ENCODE assay signal across 20 cellular contexts in genomic region chr3:14468621-14468981, GRCh38.
"Had no signal": no experiment of that assay in that cellular context is flagged by ENCODE, and none has a peak within 500 bp of the region (broad histone marks: within the 10 kb centered on the region; RNA-seq: fewer than 3 reads in every experiment).

No MANE protein-coding gene starts in this region.

- H3K4me3 Mint-ChIP-seq: activated CD4-positive, alpha-beta memory T cell treated with anti-CD3 and anti-CD28 coated beads for 36 hours; activated CD4-positive, alpha-beta T cell treated with anti-CD3 and anti-CD28 coated beads for 36 hours; activated CD4-positive, alpha-beta T cell treated with anti-CD3 and anti-CD28 coated beads, Interleukin-2, amount 10 ng/mL, durations not matched to agents 24 days and 14 days; activated CD8-positive, alpha-beta memory T cell treated with anti-CD3 and anti-CD28 coated beads, Interleukin-2, amount 10 ng/mL, durations not matched to agents 7 days and 5 days; activated CD8-positive, alpha-beta T cell treated with anti-CD3 and anti-CD28 coated beads, Interleukin-2, amount 10 ng/mL, durations not matched to agents 7 days and 5 days; activated naive CD4-positive, alpha-beta T cell treated with anti-CD3 and anti-CD28 coated beads, Interleukin-2, amount 10 ng/mL, durations not matched to agents 7 days and 5 days; activated naive CD8-positive, alpha-beta T cell treated with anti-CD3 and anti-CD28 coated beads, Interleukin-2, amount 10 ng/mL, durations not matched to agents 7 days and 5 days; activated T-helper 1 cell treated with anti-CD3 and anti-CD28 coated beads, Interleukin-12 subunit alpha, Interleukin-12 subunit beta, Interleukin-2, Interleukin-4 antibody, amounts not matched to agents 30 ng/mL and 10 ng/mL and 1 ng/mL, durations not matched to agents 14 hours and 24 hours and 36 hours; central memory CD8-positive, alpha-beta T cell; effector memory CD8-positive, alpha-beta T cell had no signal

- FAIRE-seq: astrocyte, colon, endometrium, frontal cortex had no signal

- H3K27ac ChIP-seq: brain microvascular endothelial cell, epithelial cell of prostate had no signal

- H3K27ac Mint-ChIP-seq: activated CD4-positive, alpha-beta memory T cell treated with anti-CD3 and anti-CD28 coated beads for 36 hours; activated CD4-positive, alpha-beta T cell treated with anti-CD3 and anti-CD28 coated beads for 36 hours; activated CD4-positive, alpha-beta T cell treated with anti-CD3 and anti-CD28 coated beads, Interleukin-2, amount 10 ng/mL, durations not matched to agents 24 days and 14 days; activated CD8-positive, alpha-beta memory T cell treated with anti-CD3 and anti-CD28 coated beads, Interleukin-2, amount 10 ng/mL, durations not matched to agents 7 days and 5 days; activated naive CD4-positive, alpha-beta T cell treated with anti-CD3 and anti-CD28 coated beads, Interleukin-2, amount 10 ng/mL, durations not matched to agents 7 days and 5 days; activated naive CD8-positive, alpha-beta T cell treated with anti-CD3 and anti-CD28 coated beads, Interleukin-2, amount 10 ng/mL, durations not matched to agents 7 days and 5 days; activated T-helper 2 cell treated with anti-CD3 and anti-CD28 coated beads, Interferon-gamma antibody, Interleukin-2, Interleukin-4, amounts not matched to agents 10 μg/mL and 5 μg/mL and 100 μg/mL, durations not matched to agents 14 hours and 24 hours and 36 hours; effector memory CD8-positive, alpha-beta T cell had no signal

- H3K27me3 Mint-ChIP-seq: activated CD4-positive, alpha-beta memory T cell treated with anti-CD3 and anti-CD28 coated beads for 36 hours; activated CD4-positive, alpha-beta T cell treated with anti-CD3 and anti-CD28 coated beads for 36 hours; activated CD4-positive, alpha-beta T cell treated with anti-CD3 and anti-CD28 coated beads, Interleukin-2, amount 10 ng/mL, durations not matched to agents 24 days and 14 days; activated CD8-positive, alpha-beta memory T cell treated with anti-CD3 and anti-CD28 coated beads, Interleukin-2, amount 10 ng/mL, durations not matched to agents 7 days and 5 days; activated naive CD4-positive, alpha-beta T cell treated with anti-CD3 and anti-CD28 coated beads, Interleukin-2, amount 10 ng/mL, durations not matched to agents 7 days and 5 days; activated naive CD8-positive, alpha-beta T cell treated with anti-CD3 and anti-CD28 coated beads, Interleukin-2, amount 10 ng/mL, durations not matched to agents 7 days and 5 days; central memory CD8-positive, alpha-beta T cell; effector memory CD8-positive, alpha-beta T cell had no signal

- H3K4me1 Mint-ChIP-seq: activated naive CD8-positive, alpha-beta T cell treated with anti-CD3 and anti-CD28 coated beads, Interleukin-2, amount 10 ng/mL, durations not matched to agents 7 days and 5 days had no signal

- H3K27me3 ChIP-seq: brain microvascular endothelial cell had no signal

- DNase-seq: activated CD4-positive, CD25-positive, alpha-beta regulatory T cell treated with anti-CD3 and anti-CD28 coated beads, Interleukin-2, amount 50 U/mL, for 72 hours; activated gamma-delta T cell; cortex of kidney had no signal
